Comparison of ENCODE assay signal across 9 cellular contexts in genomic region chr12:52217223-52217622, GRCh38. TPM values are rescaled to one million over a fixed set of nuclear protein-coding genes. Genes with fewer than 3 reads are reported as not detected.
DNase-seq lines count a peak whose midpoint lies in the region; ATAC-seq and TF ChIP-seq lines count a peak whose summit lies in the region.
"Had no signal": no experiment of that assay in that cellular context is flagged by ENCODE, and none has a peak within 500 bp of the region (broad histone marks: within the 10 kb centered on the region; RNA-seq: fewer than 3 reads in every experiment).

No MANE protein-coding gene starts in this region.

- H3K9me3 ChIP-seq in SJCRH30 (replicated peaks) (no peaks in the 10 kb centered on the region), stomach (no peaks in the 10 kb centered on the region)

- no peak overlapping the region for H3K27ac ChIP-seq in SJCRH30
- peak overlapping the region in 4 of 5 donors; percentile 16 to 58 (median 36) for H3K27ac ChIP-seq in stomach

- ATAC-seq in HG03378 (IDR thresholded peaks at IDR 0.05; ENCODE audit: unreplicated experiment): no peak

- TF ChIP-seq CTCF in stomach (IDR thresholded peaks at IDR 0.05): no peak

- WGBS in stomach, 5 donors: 8 to 28% (median 12%) methylated on average over 5 of the region's 5 CpGs

- DNase-seq in HT-29 (ENCODE audit: low spot score): peak; percentile 99
- peak; percentile 38 to 45 for DNase-seq in SJCRH30
- peak; percentile 67 for DNase-seq in iPS-NIHi11 (ENCODE audit: low spot score)
- peak; percentile 91 for DNase-seq in stomach
- DNase-seq in GOT3 (lab: John Stamatoyannopoulos, UW): no peak
- no peak for DNase-seq in germinal center (ENCODE audit: low spot score)
- DNase-seq: foreskin fibroblast had no signal

- no peaks in the 10 kb centered on the region for H3K27me3 ChIP-seq in SJCRH30
- peaks cover 0 to 23% (median 0%) of the 10 kb centered on the region in 3 donors for H3K27me3 ChIP-seq in stomach

- H3K4me3 ChIP-seq in SJCRH30 (no peak overlapping the region), stomach (no peak overlapping the region)

- H3K4me1 ChIP-seq in SJCRH30: peaks cover 46% of the 10 kb centered on the region
- peaks cover 20 to 58% (median 34%) of the 10 kb centered on the region in 4 donors for H3K4me1 ChIP-seq in stomach

- TF ChIP-seq EP300 in stomach (IDR thresholded peaks at IDR 0.05): no peak

- TF ChIP-seq POLR2A in stomach (IDR thresholded peaks at IDR 0.05): no peak

- intact Hi-C loops in stomach (cut with DNase I; ENCODE audit: low total_unique reads): no loop called here

- H3K36me3 ChIP-seq in SJCRH30: no peaks in the 10 kb centered on the region
- H3K36me3 ChIP-seq in stomach: no peaks in the 10 kb centered on the region

RNA-seq across cellular contexts. Expression of gene KRT7, which starts 15.8 kb away (rescaled TPM):
- 3.8 and 11.9 TPM in 2 replicates for total RNA-seq in HT-29 (2014; rRNA removed; shearing (Covaris generic))
- 1.5 and 2.8 TPM in 2 replicates for total RNA-seq in SJCRH30 (2014; rRNA removed; shearing (Covaris generic))
- total RNA-seq in stomach: 100 to 1,000 TPM in 1 of 5 donors, 10 to 100 TPM in 2, not detected in 2; 47.0 to 186 (median 95.8) TPM
- 100 to 1,000 TPM in 2 of 3 donors, 1 to 10 TPM in 1; 6.4 to 214 (median 138) TPM for polyA plus RNA-seq in stomach

RNA-seq across cellular contexts. Expression of gene KRT80, which starts 25.4 kb away (rescaled TPM):
- 24.7 and 27.0 TPM in 2 replicates for total RNA-seq in HT-29 (2014; rRNA removed; shearing (Covaris generic))
- 45.7 and 49.0 TPM in 2 replicates for total RNA-seq in SJCRH30 (2014; rRNA removed; shearing (Covaris generic))
- total RNA-seq in stomach: under 1 TPM in 3 of 5 donors, not detected in 2; 0.29 to 0.45 (median 0.37) TPM
- 1 to 10 TPM in 2 of 3 donors, not detected in 1; 3.1 to 3.7 TPM for polyA plus RNA-seq in stomach
- total RNA-seq: activated CD8-positive, alpha-beta memory T cell treated with anti-CD3 and anti-CD28 coated beads for 36 hours had no signal

RNA-seq across cellular contexts. Expression of gene KRT86, which starts 57.2 kb away (rescaled TPM):
- 0.13 and 0.81 TPM in 2 replicates for total RNA-seq in HT-29 (2014; rRNA removed; shearing (Covaris generic))
- 0.25 and 0.30 TPM in 2 replicates for total RNA-seq in SJCRH30 (2014; rRNA removed; shearing (Covaris generic))
- not detected for total RNA-seq in stomach
- not detected for polyA plus RNA-seq in stomach
- total RNA-seq: activated CD8-positive, alpha-beta memory T cell treated with anti-CD3 and anti-CD28 coated beads for 36 hours had no signal

Comparison
In these comparisons a context has a peak if more than half of its experiments do, and no peak if none do; other contexts are left out.
1. DNase-seq: peak in HT-29 (single experiment), SJCRH30 (2 of 2), iPS-NIHi11 (single experiment) and stomach (single experiment); none in GOT3 (single experiment) and germinal center (single experiment).
2. RNA of gene KRT80, which starts 25.4 kb away (total RNA-seq): 45.7 to 49.0 TPM in SJCRH30 and 24.7 to 27.0 TPM in HT-29; 0.29 to 0.45 TPM in stomach; every median in the first group is over 10 times any median in the second.